ENCODE assay signal across 17 cellular contexts in genomic region chr6:26105109-26105730, GRCh38. TPM values are rescaled to one million over a fixed set of nuclear protein-coding genes. Genes with fewer than 3 reads are reported as not detected.
A peak's percentile ranks its signal among the peaks of the same experiment; 100 is the strongest.
DNase-seq lines count a peak whose midpoint lies in the region; ATAC-seq and TF ChIP-seq lines count a peak whose summit lies in the region.
"Had no signal": no experiment of that assay in that cellular context is flagged by ENCODE, and none has a peak within 500 bp of the region (broad histone marks: within the 10 kb centered on the region; RNA-seq: fewer than 3 reads in every experiment).

No MANE protein-coding gene starts in this region.

- no peak overlapping the region for H3K4me3 Mint-ChIP-seq in activated T-helper 17 cell treated with anti-CD3 and anti-CD28 coated beads, Interleukin-2, amount 50 U/mL, for 72 hours

- peaks cover 9% of the 10 kb centered on the region for H3K36me3 Mint-ChIP-seq in activated T-helper 17 cell treated with anti-CD3 and anti-CD28 coated beads, Interleukin-2, amount 50 U/mL, for 72 hours (ENCODE audit: low read depth)

- H3K4me3 ChIP-seq in GM23248 (no peak overlapping the region), liver (ENCODE audit: low read depth in 1 of 3, low read length in 3 of 3) (no peak overlapping the region)

- TF ChIP-seq CTCF in VCaP (conservative IDR thresholded peaks at IDR 0.05), result no peak
- TF ChIP-seq CTCF in liver (IDR thresholded peaks at IDR 0.05; ENCODE audit: low read depth, low read length, missing input control), result no peak

- in situ Hi-C loops in GM23248 (cut with MboI), result no loop called here

- peak overlapping the region; percentile 86; the same call in 1 of the 2 replicates for H2AFZ ChIP-seq in GM23248

- no peaks in the 10 kb centered on the region for H3K9me2 ChIP-seq in GM23248 (ENCODE audit: insufficient read depth)

- no peak overlapping the region for H3K9ac ChIP-seq in GM23248
- H3K9ac ChIP-seq in liver (ENCODE audit: low read depth in 1 of 2, low read length in 2 of 2), result no peak overlapping the region

- H4K20me1 ChIP-seq in GM23248 (ENCODE audit: insufficient read depth), result no peaks in the 10 kb centered on the region

- WGBS in GM23248 (ENCODE audit: low coverage in 1 of 2, low lambda C conversion rate in 2 of 2, missing lambda C conversion rate in 2 of 2), 2 experiments, result 87 to 94% methylated on average over 5 to 8 of the region's 8 CpGs
- WGBS in liver, result 52% methylated on average over 8 of the region's 8 CpGs

- H3K36me3 ChIP-seq in GM23248 (ENCODE audit: low read depth) (no peaks in the 10 kb centered on the region), liver (ENCODE audit: control insufficient read depth in 4 of 4, insufficient read depth in 3 of 4, low read depth in 1 of 4, low read length in 3 of 4) (no peaks in the 10 kb centered on the region)
- H3K36me3 ChIP-seq: cardiac muscle cell, upper lobe of right lung had no signal

- H3K4me2 ChIP-seq in GM23248 (ENCODE audit: unreplicated experiment), result peak overlapping the region; percentile 28

- no peaks in the 10 kb centered on the region for H3K27me3 Mint-ChIP-seq in activated T-helper 17 cell treated with anti-CD3 and anti-CD28 coated beads, Interleukin-2, amount 50 U/mL, for 72 hours
- H3K27me3 Mint-ChIP-seq: effector memory CD8-positive, alpha-beta T cell had no signal

- no peaks in the 10 kb centered on the region for H3K79me2 ChIP-seq in GM23248 (ENCODE audit: insufficient read depth)

- H3K27ac ChIP-seq in GM23248, result no peak overlapping the region
- H3K27ac ChIP-seq in VCaP, result peak overlapping the region; percentile 63
- peak overlapping the region; percentile 21 to 79 for H3K27ac ChIP-seq in liver (ENCODE audit: low read depth in 1 of 2, low read length in 2 of 2)

- no peak for ATAC-seq in esophagus mucosa
- no peak for ATAC-seq in activated T-helper 17 cell treated with anti-CD3 and anti-CD28 coated beads, Interleukin-2, amount 50 U/mL, for 72 hours (replicated peaks)
- ATAC-seq: effector memory CD8-positive, alpha-beta T cell; upper lobe of right lung had no signal

- peaks cover 30% of the 10 kb centered on the region for H3F3A ChIP-seq in GM23248 (ENCODE audit: insufficient read depth)

- H3K9me3 ChIP-seq in GM23248 (ENCODE audit: low read depth), result no peaks in the 10 kb centered on the region
- no peaks in the 10 kb centered on the region for H3K9me3 ChIP-seq in liver (ENCODE audit: control insufficient read depth in 4 of 4, low read length in 3 of 4)
- H3K9me3 ChIP-seq: upper lobe of right lung had no signal

- no peaks in the 10 kb centered on the region for H3K9me3 Mint-ChIP-seq in activated T-helper 17 cell treated with anti-CD3 and anti-CD28 coated beads, Interleukin-2, amount 50 U/mL, for 72 hours
- H3K9me3 Mint-ChIP-seq: effector memory CD8-positive, alpha-beta T cell had no signal

- no peaks in the 10 kb centered on the region for H3K27me3 ChIP-seq in GM23248 (replicated peaks; ENCODE audit: insufficient read depth)
- no peaks in the 10 kb centered on the region for H3K27me3 ChIP-seq in liver (ENCODE audit: control insufficient read depth in 4 of 4, insufficient read depth in 4 of 4, low read length in 3 of 4)
- H3K27me3 ChIP-seq: cardiac muscle cell, upper lobe of right lung had no signal

- H3K4me1 ChIP-seq in GM23248 (ENCODE audit: insufficient read depth), result peaks cover 22% of the 10 kb centered on the region
- H3K4me1 ChIP-seq in liver (ENCODE audit: control insufficient read depth in 4 of 4, insufficient read depth in 4 of 4, low read length in 3 of 4), result peaks cover 0 to 15% (median 3%) of the 10 kb centered on the region in 4 donors

- DNase-seq in DMS53 (lab: John Stamatoyannopoulos, UW), result peak; percentile 19
- DNase-seq in DMS53 treated with DMSO at 0.1 percent for 48 hours (lab: John Stamatoyannopoulos, UW; ENCODE audit: unreplicated experiment), result no peak
- DNase-seq in GM23248, result no peak
- DNase-seq in NCI-H774 (lab: John Stamatoyannopoulos, UW), result no peak
- DNase-seq: 8988T; activated naive CD4-positive, alpha-beta T cell treated with anti-CD3 and anti-CD28 coated beads, Interleukin-2, amount 50 U/mL, for 16 hours; effector memory CD8-positive, alpha-beta T cell; mammary epithelial cell; NCI-H1436 treated with DMSO at 0.1 percent for 48 hours; NCI-H510A; stimulated activated CD4-positive, alpha-beta T cell treated with anti-CD3 and anti-CD28 coated beads, Interleukin-4, amount 100 ng/mL, for 1 hour; upper lobe of right lung had no signal

- TF ChIP-seq RAD21 in liver (IDR thresholded peaks at IDR 0.05), result no peak

- H3K4me1 Mint-ChIP-seq in activated T-helper 17 cell treated with anti-CD3 and anti-CD28 coated beads, Interleukin-2, amount 50 U/mL, for 72 hours, result peaks cover 12% of the 10 kb centered on the region

- H3K27ac Mint-ChIP-seq in activated T-helper 17 cell treated with anti-CD3 and anti-CD28 coated beads, Interleukin-2, amount 50 U/mL, for 72 hours, result no peak overlapping the region

TF ChIP-seq in liver, 16 proteins besides CTCF, POLR2A, EP300 and RAD21:
- TF ChIP-seq NR2F2 (IDR thresholded peaks at IDR 0.05) (no peak), YY1 (IDR thresholded peaks at IDR 0.05) (peak; percentile 55), GABPA (IDR thresholded peaks at IDR 0.05 in 1 of 2, conservative IDR thresholded peaks at IDR 0.05 in 1 of 2) (no peak), HNF4G (IDR thresholded peaks at IDR 0.05) (no peak), SP1 (IDR thresholded peaks at IDR 0.05) (no peak), TAF1 (conservative IDR thresholded peaks at IDR 0.05) (peak; percentile 10), EGR1 (IDR thresholded peaks at IDR 0.05; ENCODE audit: low read depth in 2 of 2) (peak in 1 of 2 donors; percentile 7), RXRA (IDR thresholded peaks at IDR 0.05) (no peak)
- TF ChIP-seq, protein P1, sequence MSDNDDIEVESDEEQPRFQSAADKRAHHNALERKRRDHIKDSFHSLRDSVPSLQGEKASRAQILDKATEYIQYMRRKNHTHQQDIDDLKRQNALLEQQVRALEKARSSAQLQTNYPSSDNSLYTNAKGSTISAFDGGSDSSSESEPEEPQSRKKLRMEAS (IDR thresholded peaks at IDR 0.05), result no peak
- TF ChIP-seq, protein P2, sequence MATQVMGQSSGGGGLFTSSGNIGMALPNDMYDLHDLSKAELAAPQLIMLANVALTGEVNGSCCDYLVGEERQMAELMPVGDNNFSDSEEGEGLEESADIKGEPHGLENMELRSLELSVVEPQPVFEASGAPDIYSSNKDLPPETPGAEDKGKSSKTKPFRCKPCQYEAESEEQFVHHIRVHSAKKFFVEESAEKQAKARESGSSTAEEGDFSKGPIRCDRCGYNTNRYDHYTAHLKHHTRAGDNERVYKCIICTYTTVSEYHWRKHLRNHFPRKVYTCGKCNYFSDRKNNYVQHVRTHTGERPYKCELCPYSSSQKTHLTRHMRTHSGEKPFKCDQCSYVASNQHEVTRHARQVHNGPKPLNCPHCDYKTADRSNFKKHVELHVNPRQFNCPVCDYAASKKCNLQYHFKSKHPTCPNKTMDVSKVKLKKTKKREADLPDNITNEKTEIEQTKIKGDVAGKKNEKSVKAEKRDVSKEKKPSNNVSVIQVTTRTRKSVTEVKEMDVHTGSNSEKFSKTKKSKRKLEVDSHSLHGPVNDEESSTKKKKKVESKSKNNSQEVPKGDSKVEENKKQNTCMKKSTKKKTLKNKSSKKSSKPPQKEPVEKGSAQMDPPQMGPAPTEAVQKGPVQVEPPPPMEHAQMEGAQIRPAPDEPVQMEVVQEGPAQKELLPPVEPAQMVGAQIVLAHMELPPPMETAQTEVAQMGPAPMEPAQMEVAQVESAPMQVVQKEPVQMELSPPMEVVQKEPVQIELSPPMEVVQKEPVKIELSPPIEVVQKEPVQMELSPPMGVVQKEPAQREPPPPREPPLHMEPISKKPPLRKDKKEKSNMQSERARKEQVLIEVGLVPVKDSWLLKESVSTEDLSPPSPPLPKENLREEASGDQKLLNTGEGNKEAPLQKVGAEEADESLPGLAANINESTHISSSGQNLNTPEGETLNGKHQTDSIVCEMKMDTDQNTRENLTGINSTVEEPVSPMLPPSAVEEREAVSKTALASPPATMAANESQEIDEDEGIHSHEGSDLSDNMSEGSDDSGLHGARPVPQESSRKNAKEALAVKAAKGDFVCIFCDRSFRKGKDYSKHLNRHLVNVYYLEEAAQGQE (IDR thresholded peaks at IDR 0.05), result peak; percentile 4
- TF ChIP-seq, protein P3, sequence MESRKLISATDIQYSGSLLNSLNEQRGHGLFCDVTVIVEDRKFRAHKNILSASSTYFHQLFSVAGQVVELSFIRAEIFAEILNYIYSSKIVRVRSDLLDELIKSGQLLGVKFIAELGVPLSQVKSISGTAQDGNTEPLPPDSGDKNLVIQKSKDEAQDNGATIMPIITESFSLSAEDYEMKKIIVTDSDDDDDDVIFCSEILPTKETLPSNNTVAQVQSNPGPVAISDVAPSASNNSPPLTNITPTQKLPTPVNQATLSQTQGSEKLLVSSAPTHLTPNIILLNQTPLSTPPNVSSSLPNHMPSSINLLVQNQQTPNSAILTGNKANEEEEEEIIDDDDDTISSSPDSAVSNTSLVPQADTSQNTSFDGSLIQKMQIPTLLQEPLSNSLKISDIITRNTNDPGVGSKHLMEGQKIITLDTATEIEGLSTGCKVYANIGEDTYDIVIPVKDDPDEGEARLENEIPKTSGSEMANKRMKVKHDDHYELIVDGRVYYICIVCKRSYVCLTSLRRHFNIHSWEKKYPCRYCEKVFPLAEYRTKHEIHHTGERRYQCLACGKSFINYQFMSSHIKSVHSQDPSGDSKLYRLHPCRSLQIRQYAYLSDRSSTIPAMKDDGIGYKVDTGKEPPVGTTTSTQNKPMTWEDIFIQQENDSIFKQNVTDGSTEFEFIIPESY (IDR thresholded peaks at IDR 0.05), result no peak

RNA-seq across cellular contexts. Expression of gene HFE, which starts 18.0 kb away (rescaled TPM):
- 10.8 and 13.2 TPM in 2 replicates for total RNA-seq in GM23248 (2014; rRNA removed; shearing (Covaris generic))
- 8.6 and 10.6 TPM in 2 replicates for polyA plus RNA-seq in GM23248 (2016; fragmentation: Nextera tagmentation; extraction: Ambion mirVana)
- 10 to 100 TPM in 1 of 2 donors, 1 to 10 TPM in 1; 6.7 to 12.7 TPM for total RNA-seq in liver
- 1 to 10 TPM; 6.3 to 9.6 TPM for polyA plus RNA-seq in liver
- total RNA-seq in esophagus mucosa, result 4.7 TPM
- total RNA-seq in activated T-helper 17 cell treated with anti-CD3 and anti-CD28 coated beads, Interleukin-2, amount 50 U/mL, for 72 hours, result 1 to 10 TPM; 1.7 to 2.1 TPM
